ENCODE assay signal across 15 cellular contexts in genomic region chr10:101400529-101400928, GRCh38.
"Had no signal": no experiment of that assay in that cellular context is flagged by ENCODE, and none has a peak within 500 bp of the region (broad histone marks: within the 10 kb centered on the region; RNA-seq: fewer than 3 reads in every experiment).

No MANE protein-coding gene starts in this region.

- H3K9me3 Mint-ChIP-seq: activated CD4-positive, alpha-beta T cell treated with anti-CD3 and anti-CD28 coated beads, Interleukin-2, amount 10 ng/mL, durations not matched to agents 24 days and 14 days; activated naive CD4-positive, alpha-beta T cell treated with anti-CD3 and anti-CD28 coated beads, Interleukin-2, amount 50 U/mL, for 24 hours; activated T-helper 2 cell treated with anti-CD3 and anti-CD28 coated beads, Interferon-gamma antibody, Interleukin-2, Interleukin-4, amounts not matched to agents 10 μg/mL and 5 μg/mL and 100 μg/mL, durations not matched to agents 14 hours and 24 hours and 36 hours; brain; dendritic cell treated with granulocyte-macrophage colony-stimulating factor and Interleukin-4, amounts not matched to agents 40 ng/mL and 50 ng/mL, for 4 days; natural killer cell treated with Interleukin-12 subunit alpha and Interleukin-12 subunit beta and Interleukin-15 and Interleukin-18, amount 100 ng/mL, for 72 hours; T-helper 1 cell treated with Interleukin-12 subunit alpha and Interleukin-12 subunit beta and Interleukin-4 antibody, amounts not matched to agents 30 μg/mL and 1 μg/mL, for 36 hours; WTC11 had no signal

- H3K4me3 Mint-ChIP-seq: activated CD4-positive, alpha-beta T cell treated with anti-CD3 and anti-CD28 coated beads, Interleukin-2, amount 10 ng/mL, durations not matched to agents 24 days and 14 days; activated naive CD4-positive, alpha-beta T cell treated with anti-CD3 and anti-CD28 coated beads, Interleukin-2, amount 50 U/mL, for 24 hours; brain; dendritic cell treated with granulocyte-macrophage colony-stimulating factor and Interleukin-4, amounts not matched to agents 40 ng/mL and 50 ng/mL, for 4 days; natural killer cell treated with Interleukin-12 subunit alpha and Interleukin-12 subunit beta and Interleukin-15 and Interleukin-18, amount 100 ng/mL, for 72 hours; T-helper 1 cell treated with Interleukin-12 subunit alpha and Interleukin-12 subunit beta and Interleukin-4 antibody, amounts not matched to agents 30 μg/mL and 1 μg/mL, for 36 hours; WTC11 had no signal

- ATAC-seq: left lobe of liver; natural killer cell treated with Interleukin-12 subunit alpha and Interleukin-12 subunit beta and Interleukin-15 and Interleukin-18, amount 100 ng/mL, for 72 hours; WTC11 had no signal

- H3K36me3 ChIP-seq: sigmoid colon had no signal

- H3K27me3 Mint-ChIP-seq: activated CD4-positive, alpha-beta T cell treated with anti-CD3 and anti-CD28 coated beads, Interleukin-2, amount 10 ng/mL, durations not matched to agents 24 days and 14 days; activated naive CD4-positive, alpha-beta T cell treated with anti-CD3 and anti-CD28 coated beads, Interleukin-2, amount 50 U/mL, for 24 hours; brain; dendritic cell treated with granulocyte-macrophage colony-stimulating factor and Interleukin-4, amounts not matched to agents 40 ng/mL and 50 ng/mL, for 4 days; natural killer cell treated with Interleukin-12 subunit alpha and Interleukin-12 subunit beta and Interleukin-15 and Interleukin-18, amount 100 ng/mL, for 72 hours had no signal

- H3K36me3 Mint-ChIP-seq: brain; natural killer cell treated with Interleukin-12 subunit alpha and Interleukin-12 subunit beta and Interleukin-15 and Interleukin-18, amount 100 ng/mL, for 72 hours; WTC11 had no signal

- H3K27ac ChIP-seq: sigmoid colon had no signal

- H3K27ac Mint-ChIP-seq: activated CD4-positive, alpha-beta T cell treated with anti-CD3 and anti-CD28 coated beads, Interleukin-2, amount 10 ng/mL, durations not matched to agents 24 days and 14 days; activated naive CD4-positive, alpha-beta T cell treated with anti-CD3 and anti-CD28 coated beads, Interleukin-2, amount 50 U/mL, for 24 hours; activated T-helper 2 cell treated with anti-CD3 and anti-CD28 coated beads, Interferon-gamma antibody, Interleukin-2, Interleukin-4, amounts not matched to agents 10 μg/mL and 5 μg/mL and 100 μg/mL, durations not matched to agents 14 hours and 24 hours and 36 hours; brain; dendritic cell treated with granulocyte-macrophage colony-stimulating factor and Interleukin-4, amounts not matched to agents 40 ng/mL and 50 ng/mL, for 4 days; natural killer cell treated with Interleukin-12 subunit alpha and Interleukin-12 subunit beta and Interleukin-15 and Interleukin-18, amount 100 ng/mL, for 72 hours; T-helper 1 cell treated with Interleukin-12 subunit alpha and Interleukin-12 subunit beta and Interleukin-4 antibody, amounts not matched to agents 30 μg/mL and 1 μg/mL, for 36 hours; WTC11 had no signal

- DNase-seq: activated CD4-positive, alpha-beta T cell treated with anti-CD3 and anti-CD28 coated beads, Interleukin-2, amount 10 ng/mL, durations not matched to agents 24 days and 14 days; activated CD8-positive, alpha-beta memory T cell treated with anti-CD3 and anti-CD28 coated beads for 24 hours; amniotic stem cell; cerebellar nuclear complex; sigmoid colon; stimulated activated CD4-positive, alpha-beta T cell treated with anti-CD3 and anti-CD28 coated beads, Interleukin-2, amount 100 ng/mL, for 48 hours; stimulated activated naive CD4-positive, alpha-beta T cell treated with Interleukin-2 at 50 U/mL for 16 hours had no signal

- H3K9me3 ChIP-seq: sigmoid colon had no signal

- H3K4me3 ChIP-seq: sigmoid colon had no signal
